Comparison of ENCODE assay signal across 8 cellular contexts in the genomic region with DNA sequence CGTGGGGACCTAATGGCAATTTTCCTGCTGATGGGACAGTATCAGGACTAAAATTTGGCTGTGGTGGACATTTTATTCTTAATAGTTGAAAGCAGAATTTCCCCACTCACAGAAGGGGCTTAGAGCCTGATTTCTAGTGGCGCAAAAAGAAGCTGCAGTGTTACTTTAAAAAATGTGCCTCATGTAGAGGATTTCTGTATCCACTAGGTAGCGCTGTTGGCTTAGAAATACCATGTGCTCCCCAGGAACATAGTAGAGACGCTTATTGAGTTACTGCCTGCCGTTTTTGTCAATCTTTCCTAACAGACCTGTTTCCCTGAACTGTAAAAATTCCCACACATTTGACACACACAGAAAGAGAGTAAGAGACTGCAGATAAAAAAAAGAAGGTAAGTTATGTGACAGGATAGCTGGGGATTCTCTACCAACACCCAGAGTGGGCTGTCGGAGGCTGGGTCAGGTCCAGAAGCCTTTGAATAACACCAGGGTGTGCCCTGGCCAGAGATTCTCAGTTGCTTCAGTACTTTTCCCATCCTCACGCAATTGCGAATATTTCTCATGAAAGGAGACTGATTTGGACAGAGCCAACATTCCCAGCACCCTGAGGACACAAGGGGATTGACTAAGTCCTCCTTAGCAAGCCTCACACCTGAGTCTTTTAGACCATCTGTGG.
DNase-seq lines count a peak whose midpoint lies in the region; ATAC-seq and TF ChIP-seq lines count a peak whose summit lies in the region.

No MANE protein-coding gene starts in this region.

- H3K36me3 Mint-ChIP-seq in central memory CD8-positive, alpha-beta T cell (ENCODE audit: insufficient read depth) = no peaks in the 10 kb centered on the region

- no peaks in the 10 kb centered on the region for H3K27me3 Mint-ChIP-seq in central memory CD8-positive, alpha-beta T cell

- DNase-seq in DMS53 treated with DMSO at 0.1 percent for 48 hours (lab: John Stamatoyannopoulos, UW; ENCODE audit: unreplicated experiment) = peak; percentile 58
- DNase-seq in GM20000 (ENCODE audit: low spot score) = peak; percentile 18
- peak; percentile 79 for DNase-seq in M059J (ENCODE audit: low read depth)
- DNase-seq in RPMI7951 (ENCODE audit: low read depth) = peak; percentile 69
- peak in 1 of 2 donors; percentile 9 for DNase-seq in central memory CD8-positive, alpha-beta T cell (ENCODE audit: low spot score in 2 of 2)
- DNase-seq in kidney tubule cell (ENCODE audit: low spot score) = peak; percentile 68
- DNase-seq in substantia nigra (lab: John Stamatoyannopoulos, UW) = peak in 27 of 49 donors; percentile 0 to 24 (median 2)
- DNase-seq in activated effector memory CD4-positive, alpha-beta T cell treated with anti-CD3 and anti-CD28 coated beads, Interleukin-2, amount 50 U/mL, for 16 hours = no peak

- peaks cover 6% of the 10 kb centered on the region for H3K4me1 Mint-ChIP-seq in central memory CD8-positive, alpha-beta T cell

- no peaks in the 10 kb centered on the region for H3K9me3 Mint-ChIP-seq in central memory CD8-positive, alpha-beta T cell

- H3K27ac Mint-ChIP-seq in central memory CD8-positive, alpha-beta T cell (ENCODE audit: low read depth) = no peak overlapping the region

- peak; percentile 54 for TF ChIP-seq CTCF in GM20000 (IDR thresholded peaks at IDR 0.05; ENCODE audit: extremely low read depth, missing control alignments)

- no peak overlapping the region for H3K27ac ChIP-seq in substantia nigra (ENCODE audit: low read depth, low read length, poor library complexity, severe bottlenecking)

- no peak overlapping the region for H3K4me3 Mint-ChIP-seq in central memory CD8-positive, alpha-beta T cell

- ATAC-seq in central memory CD8-positive, alpha-beta T cell (replicated peaks; ENCODE audit: extremely low read depth, poor library complexity, severe bottlenecking) = peak; percentile 24
